In the genomic region with DNA sequence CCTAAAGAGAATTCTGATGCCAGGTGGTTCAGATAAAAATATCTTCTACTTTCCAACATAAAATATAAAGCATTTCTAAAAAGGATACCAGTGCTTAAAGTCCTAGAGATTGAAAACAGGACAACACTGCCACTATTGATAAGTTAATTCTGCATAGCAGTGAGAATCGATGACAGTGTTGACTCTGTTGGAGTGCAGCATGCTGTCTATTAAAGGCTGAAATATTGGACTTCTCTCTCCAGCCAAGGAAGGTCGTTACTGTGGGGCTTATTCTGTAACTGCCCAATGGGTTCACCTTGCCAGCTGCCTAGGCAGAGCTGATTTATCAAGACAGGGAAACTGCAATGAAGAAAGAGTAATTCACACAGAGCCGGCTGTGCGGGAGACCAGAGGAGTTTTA, we compare ENCODE assay signal across 30 cellular contexts.
"Had no signal": no experiment of that assay in that cellular context is flagged by ENCODE, and none has a peak within 500 bp of the region (broad histone marks: within the 10 kb centered on the region; RNA-seq: fewer than 3 reads in every experiment).

No MANE protein-coding gene starts in this region.

- H3K9me3 ChIP-seq: colonic mucosa, esophagus squamous epithelium, gastrocnemius medialis, heart left ventricle, lower lobe of right lung, mucosa of descending colon had no signal

- H2AFZ ChIP-seq: hepatocyte had no signal

- H3K36me3 Mint-ChIP-seq: immature natural killer cell had no signal

- H3K4me3 ChIP-seq: colonic mucosa, esophagus squamous epithelium, gastrocnemius medialis, heart left ventricle, hepatocyte, left lung, lower lobe of right lung, mucosa of descending colon had no signal

- H3K27me3 ChIP-seq: colonic mucosa, gastrocnemius medialis, hepatocyte, left lung had no signal

- H3K27me3 Mint-ChIP-seq: dendritic cell treated with granulocyte-macrophage colony-stimulating factor and Interleukin-4, amounts not matched to agents 40 ng/mL and 50 ng/mL, for 4 days had no signal

- H3K4me1 ChIP-seq: colonic mucosa, esophagus squamous epithelium, gastrocnemius medialis, heart left ventricle, left lung, lower lobe of right lung had no signal

- H3K4me2 ChIP-seq: hepatocyte had no signal

- H3K4me3 Mint-ChIP-seq: dendritic cell treated with granulocyte-macrophage colony-stimulating factor and Interleukin-4, amounts not matched to agents 40 ng/mL and 50 ng/mL, for 4 days; effector memory CD8-positive, alpha-beta T cell; endodermal cell; immature natural killer cell; mesothelial cell of epicardium; naive thymus-derived CD4-positive, alpha-beta T cell had no signal

- ATAC-seq: effector memory CD8-positive, alpha-beta T cell; esophagus mucosa; gastrocnemius medialis; heart left ventricle; left lung; left ventricle myocardium superior; lower lobe of right lung; mucosa of descending colon; naive thymus-derived CD4-positive, alpha-beta T cell had no signal

- H3K4me1 Mint-ChIP-seq: immature natural killer cell, mesothelial cell of epicardium had no signal

- H3K9me3 Mint-ChIP-seq: immature natural killer cell had no signal

- FAIRE-seq: endometrium, kidney had no signal

- H3K36me3 ChIP-seq: colonic mucosa, esophagus squamous epithelium, gastrocnemius medialis, heart left ventricle, left lung, lower lobe of right lung had no signal

- H3K27ac ChIP-seq: epithelial cell of prostate, esophagus squamous epithelium, gastrocnemius medialis, heart left ventricle, hepatocyte, left lung, lower lobe of right lung had no signal

- DNase-seq: colonic mucosa; cortex of kidney; effector CD8-positive, alpha-beta T cell; effector memory CD8-positive, alpha-beta T cell; endodermal cell; erythroblast; esophagus squamous epithelium; foreskin fibroblast; foreskin melanocyte; gastrocnemius medialis; glutamatergic neuron; heart left ventricle; hypothalamus; immature natural killer cell; islet precursor cell; kidney; kidney glomerular epithelial cell; left colon; left lung; left ventricle myocardium superior; lower lobe of right lung; mesenchymal stem cell; mucosa of descending colon; naive thymus-derived CD4-positive, alpha-beta T cell had no signal

- H3K27ac Mint-ChIP-seq: dendritic cell treated with granulocyte-macrophage colony-stimulating factor and Interleukin-4, amounts not matched to agents 40 ng/mL and 50 ng/mL, for 4 days; endodermal cell; immature natural killer cell; mesothelial cell of epicardium had no signal

- H3K79me2 ChIP-seq: hepatocyte had no signal
